ENCODE assay signal across 8 cellular contexts in the genomic region with DNA sequence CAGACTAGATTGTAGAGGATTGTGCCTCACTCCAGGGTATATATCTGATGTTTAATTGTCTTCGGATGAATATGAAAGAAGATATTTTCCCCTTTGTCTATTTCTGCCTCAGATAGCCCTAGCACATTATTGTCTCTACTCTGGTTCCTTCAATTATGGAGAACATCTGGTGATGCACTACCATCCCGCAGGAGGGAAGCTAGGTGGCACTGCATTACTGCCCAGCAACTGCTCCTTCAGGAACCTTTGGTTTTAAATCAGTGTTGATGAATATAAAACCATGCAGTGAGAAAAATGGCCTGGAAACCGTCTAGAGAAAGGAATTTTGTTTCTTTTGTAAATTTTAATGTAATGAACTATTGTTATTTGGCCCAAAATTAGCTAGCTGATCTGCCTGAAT.
DNase-seq lines count a peak whose midpoint lies in the region; ATAC-seq, FAIRE-seq and TF ChIP-seq lines count a peak whose summit lies in the region.

No MANE protein-coding gene starts in this region.

- 17 to 31% methylated on average over 3 of the region's 3 CpGs for WGBS in pancreas, 2 donors

- peak; percentile 23 for ATAC-seq in esophagus mucosa
- ATAC-seq in pancreas, result peak in 3 of 4 donors; percentile 84 to 90 (median 87)
- ATAC-seq in GM21737 (IDR thresholded peaks at IDR 0.05; ENCODE audit: unreplicated experiment), result no peak
- ATAC-seq in GM18502 (IDR thresholded peaks at IDR 0.05; ENCODE audit: poor library complexity, unreplicated experiment), result no peak

- H3K4me1 ChIP-seq in pancreas, result no peaks in the 10 kb centered on the region

- peak; percentile 3 for DNase-seq in NCI-H2196 treated with DMSO at 0.1 percent for 48 hours (lab: John Stamatoyannopoulos, UW; ENCODE audit: unreplicated experiment)
- no peak for DNase-seq in NCI-H2196 (lab: John Stamatoyannopoulos, UW; ENCODE audit: unreplicated experiment)
- peak; percentile 29 for DNase-seq in NCI-H226
- peak in 1 of 6 donors; percentile 52 for DNase-seq in pancreas
- DNase-seq in KG1 (lab: John Stamatoyannopoulos, UW), result no peak

- H3K9me3 ChIP-seq in pancreas, result no peaks in the 10 kb centered on the region

- H3K27ac ChIP-seq in pancreas, result no peak overlapping the region

- peak; percentile 10 to 41 (median 34) for TF ChIP-seq CTCF in pancreas (IDR thresholded peaks at IDR 0.05)

- intact Hi-C loops in pancreas (cut with DNase I), result loop anchor here in 2 of 3 donors (5.0 to 10.0 kb wide), 2 partner anchors 256 to 258 kb away; no protein-coding TSS in a partner anchor

- H3K36me3 ChIP-seq in pancreas, result no peaks in the 10 kb centered on the region

- H3K4me3 ChIP-seq in pancreas, result no peak overlapping the region

- no peaks in the 10 kb centered on the region for H3K27me3 ChIP-seq in pancreas

- no peak for FAIRE-seq in pancreas (lab: Jason Lieb, UNC)

Comparison
In these comparisons a context has a peak if more than half of its experiments do, and no peak if none do; other contexts are left out.
1. DNase-seq: peak in NCI-H2196 treated with DMSO at 0.1 percent for 48 hours (single experiment) and NCI-H226 (single experiment); none in NCI-H2196 (single experiment) and KG1 (single experiment).
2. ATAC-seq: peak in esophagus mucosa (single experiment) and pancreas (3 of 4); none in GM21737 (single experiment) and GM18502 (single experiment).